ENCODE assay signal across 8 cellular contexts in genomic region chr1:223123238-223123976, GRCh38. TPM values are rescaled to one million over a fixed set of nuclear protein-coding genes. Genes with fewer than 3 reads are reported as not detected.
DNase-seq lines count a peak whose midpoint lies in the region; ATAC-seq and TF ChIP-seq lines count a peak whose summit lies in the region.

No MANE protein-coding gene starts in this region.

- no peaks in the 10 kb centered on the region for H3K9me2 ChIP-seq in OCI-LY7 (ENCODE audit: insufficient read depth, low read length)

- CTCF ChIA-PET in OCI-LY7 (lab: Charles Lee; ENCODE audit: unreplicated experiment) = interaction anchor here (0.7 to 0.9 kb wide), 2 partner anchors 10 to 11 kb away, joined by 3 to 4 read pairs; no protein-coding TSS in a partner anchor

- H3K36me3 ChIP-seq in OCI-LY7 (ENCODE audit: insufficient read depth, low read length) (no peaks in the 10 kb centered on the region), esophagus muscularis mucosa (no peaks in the 10 kb centered on the region), testis (ENCODE audit: low read depth, missing control alignments) (no peaks in the 10 kb centered on the region)

- H3K27ac Mint-ChIP-seq in neural crest cell (ENCODE audit: unreplicated experiment) = no peak overlapping the region

- no peak overlapping the region for H3K4me3 Mint-ChIP-seq in neural crest cell

- no peaks in the 10 kb centered on the region for H3K4me1 Mint-ChIP-seq in neural crest cell

- H3K4me3 ChIP-seq in OCI-LY7 (ENCODE audit: low read depth, low read length, poor library complexity, severe bottlenecking) (no peak overlapping the region), esophagus muscularis mucosa (peak overlapping the region; percentile 8 to 27 (median 18)), testis (no peak overlapping the region)

- no peaks in the 10 kb centered on the region for H3K9me3 Mint-ChIP-seq in neural crest cell

- TF ChIP-seq CTCF in OCI-LY7 (conservative IDR thresholded peaks at IDR 0.05; ENCODE audit: low read length) = peak; percentile 97
- peak; percentile 75 to 90 (median 86) for TF ChIP-seq CTCF in esophagus muscularis mucosa (IDR thresholded peaks at IDR 0.05)
- peak; percentile 98 for TF ChIP-seq CTCF in neural crest cell (conservative IDR thresholded peaks at IDR 0.05)
- TF ChIP-seq CTCF in testis (IDR thresholded peaks at IDR 0.05) = peak; percentile 63 to 96 (median 80)

- intact Hi-C loops in OCI-LY7 (cut with micrococcal nuclease; ENCODE audit: unreplicated experiment) (loop anchor here (10.0 kb wide), 1 partner anchor 329 kb away; no protein-coding TSS in a partner anchor), esophagus muscularis mucosa (cut with DNase I) (loop anchor here (5.0 kb wide), 2 partner anchors 36 to 331 kb away; no protein-coding TSS in a partner anchor), testis (cut with DNase I; ENCODE audit: low total_unique reads) (no loop called here)

- H3K36me3 Mint-ChIP-seq in neural crest cell (ENCODE audit: low read depth) = no peaks in the 10 kb centered on the region

- H3K9me3 ChIP-seq in OCI-LY7 (ENCODE audit: low read length) (no peaks in the 10 kb centered on the region), esophagus muscularis mucosa (no peaks in the 10 kb centered on the region), testis (no peaks in the 10 kb centered on the region)

- POLR2A ChIA-PET in OCI-LY7 (lab: Charles Lee) = interaction anchor here (1.3 kb wide), 1 partner anchor 26 kb away, joined by 3 read pairs; no protein-coding TSS in a partner anchor

- no peak for TF ChIP-seq EP300 in esophagus muscularis mucosa (IDR thresholded peaks at IDR 0.05)

- no TSS peak for BruUV-seq in OCI-LY7 (replicated peaks; lab: Mats Ljungman, UMichigan)

- H3K27me3 ChIP-seq in esophagus muscularis mucosa = no peaks in the 10 kb centered on the region
- no peaks in the 10 kb centered on the region for H3K27me3 ChIP-seq in testis

- H3K27ac ChIP-seq in OCI-LY7 (ENCODE audit: low read depth, low read length, poor library complexity, severe bottlenecking) (no peak overlapping the region), esophagus muscularis mucosa (replicated peaks in 1 of 4) (no peak overlapping the region), testis (peak overlapping the region; percentile 3 to 15)

- no peaks in the 10 kb centered on the region for H3K79me2 ChIP-seq in OCI-LY7 (ENCODE audit: insufficient read depth, low read depth, low read length)

- H3K4me2 ChIP-seq in OCI-LY7 (ENCODE audit: low read length) = no peak overlapping the region

- H3K4me1 ChIP-seq in OCI-LY7 (ENCODE audit: insufficient read depth, low read length, poor library complexity, severe bottlenecking) = no peaks in the 10 kb centered on the region
- H3K4me1 ChIP-seq in esophagus muscularis mucosa = peaks cover 4 to 8% (median 7%) of the 10 kb centered on the region in 4 donors
- peaks cover 3% of the 10 kb centered on the region for H3K4me1 ChIP-seq in testis

- peak overlapping the region; percentile 36; the same call in 1 of the 2 replicates for H2AFZ ChIP-seq in OCI-LY7 (ENCODE audit: low read length)

- TF ChIP-seq POLR2A in esophagus muscularis mucosa (IDR thresholded peaks at IDR 0.05; ENCODE audit: low read depth) = no peak
- no peak for TF ChIP-seq POLR2A in testis (IDR thresholded peaks at IDR 0.05)

- 37% methylated on average over 16 of the region's 16 CpGs for WGBS in esophagus muscularis mucosa
- 12 to 13% methylated on average over 16 of the region's 16 CpGs for WGBS in testis, 2 donors

- DNase-seq in DMS 273 (lab: John Stamatoyannopoulos, UW; ENCODE audit: unreplicated experiment) (peak; percentile 88), HT1080 (ENCODE audit: low read depth) (peak; percentile 47), OCI-LY7 (ENCODE audit: low spot score) (peak; percentile 66), activated T-cell treated with anti-CD3 and anti-CD28 coated beads for 24 hours (ENCODE audit: low read depth) (peak; percentile 65), esophagus muscularis mucosa (ENCODE audit: extremely low spot score) (no peak), neural crest cell (ENCODE audit: low read depth, low spot score) (peak; percentile 72), testis (peak; percentile 84)

- peaks cover 4% of the 10 kb centered on the region for H3K27me3 Mint-ChIP-seq in neural crest cell (ENCODE audit: low read depth)

- ATAC-seq in GM21367 (IDR thresholded peaks at IDR 0.05; ENCODE audit: unreplicated experiment) = peak; percentile 94

- H4K20me1 ChIP-seq in OCI-LY7 (ENCODE audit: insufficient read depth, low read length) = no peaks in the 10 kb centered on the region

RNA-seq across cellular contexts. Expression of gene TLR5, which starts 19.6 kb away (rescaled TPM):
- not detected in 2 replicates for total RNA-seq in HT1080 (2014; rRNA removed; shearing (Covaris generic))
- not detected in 2 replicates for polyA plus RNA-seq in HT1080 (2015; cell fraction: cytosol; rRNA removed)
- polyA plus RNA-seq in HT1080 (2015; cell fraction: nucleus; rRNA removed) = 0.12 and 0.41 TPM in 2 replicates
- total RNA-seq in OCI-LY7 (2014; rRNA removed; shearing (Covaris generic)) = not detected in 2 replicates
- not detected in 2 replicates for total RNA-seq in OCI-LY7 (2022)
- total RNA-seq in esophagus muscularis mucosa = 1 to 10 TPM; 2.8 to 8.3 (median 6.1) TPM
- 0.30 and 0.68 TPM in 2 replicates for total RNA-seq in neural crest cell
- 10 to 100 TPM in 1 of 2 donors, 1 to 10 TPM in 1; 4.2 to 13.8 TPM for total RNA-seq in testis
- polyA plus RNA-seq in testis (ENCODE audit: insufficient read depth, low read depth, low replicate concordance) = 5.4 TPM

Comparison
In these comparisons a context has a peak if more than half of its experiments do, and no peak if none do; other contexts are left out.
1. H3K27ac ChIP-seq: peak in testis (2 of 2); none in OCI-LY7 (single experiment) and esophagus muscularis mucosa (0 of 4).
2. H3K4me3 ChIP-seq: peak in esophagus muscularis mucosa (4 of 4); none in OCI-LY7 (single experiment) and testis (0 of 2).
3. Peak in every context shown above with its lines, with median percentiles within 50 percentile points of each other: CTCF ChIP-seq.